8 cellular contexts compared by ENCODE assay signal in genomic region chr10:18793951-18794350, GRCh38.
A peak's percentile ranks its signal among the peaks of the same experiment; 100 is the strongest.
DNase-seq lines count a peak whose midpoint lies in the region; ATAC-seq and TF ChIP-seq lines count a peak whose summit lies in the region.

No MANE protein-coding gene starts in this region.

- H3K4me3 ChIP-seq in DOHH2 (ENCODE audit: low read length) (no peak overlapping the region), NB4 (ENCODE audit: low read depth, low read length) (no peak overlapping the region), mammary epithelial cell (replicated peaks in 1 of 3; ENCODE audit: insufficient read depth in 1 of 3, low read depth in 2 of 3, low read length in 3 of 3) (no peak overlapping the region)

- H3K4me1 Mint-ChIP-seq in nephron progenitor cell (no peaks in the 10 kb centered on the region), T-helper 17 cell (no peaks in the 10 kb centered on the region)
- no peaks in the 10 kb centered on the region for H3K4me1 Mint-ChIP-seq in stimulated activated memory B cell treated with anti-CD40 and anti-IgM and Interleukin-4, amounts not matched to agents 10 μg/mL and 1 μg/mL and 100 μg/mL, for 72 hours

- no peaks in the 10 kb centered on the region for H3K36me3 ChIP-seq in DOHH2 (ENCODE audit: control insufficient read depth, low read length)
- H3K36me3 ChIP-seq in mammary epithelial cell (ENCODE audit: insufficient read depth, low read length): no peaks in the 10 kb centered on the region

- dilution Hi-C loops in mammary epithelial cell (cut with HindIII; ENCODE audit: low sequenced_read_pairs): no loop called here

- no peak for ATAC-seq in T-helper 17 cell
- no peak for ATAC-seq in stimulated activated memory B cell treated with anti-CD40 and anti-IgM and Interleukin-4, amounts not matched to agents 10 μg/mL and 1 μg/mL and 100 μg/mL, for 72 hours
- ATAC-seq in HG03442 (IDR thresholded peaks at IDR 0.05; ENCODE audit: unreplicated experiment): no peak

- no TSS peak for BruUV-seq in mammary epithelial cell (replicated peaks; lab: Mats Ljungman, UMichigan)

- H3K27me3 Mint-ChIP-seq in nephron progenitor cell (ENCODE audit: low read depth, poor library complexity): no peaks in the 10 kb centered on the region
- H3K27me3 Mint-ChIP-seq in T-helper 17 cell: no peaks in the 10 kb centered on the region
- no peaks in the 10 kb centered on the region for H3K27me3 Mint-ChIP-seq in stimulated activated memory B cell treated with anti-CD40 and anti-IgM and Interleukin-4, amounts not matched to agents 10 μg/mL and 1 μg/mL and 100 μg/mL, for 72 hours

- DNase-seq in NB4 (ENCODE audit: low read depth) (peak; percentile 1), mammary epithelial cell (peak; percentile 14), nephron progenitor cell (no peak), T-helper 17 cell (no peak)
- no peak for DNase-seq in effector CD8-positive, alpha-beta T cell (lab: John Stamatoyannopoulos, UW)

- intact Hi-C loops in mammary epithelial cell (cut with micrococcal nuclease): loop anchor here (5.0 kb wide), 1 partner anchor 1973 kb away; no protein-coding TSS in a partner anchor

- TF ChIP-seq CTCF in DOHH2 (IDR thresholded peaks at IDR 0.05; ENCODE audit: low read depth, low read length, poor library complexity, severe bottlenecking) (peak; percentile 17), NB4 (IDR thresholded peaks at IDR 0.05; ENCODE audit: low read depth, low read length) (no peak), mammary epithelial cell (conservative IDR thresholded peaks at IDR 0.05 in 1 of 2, IDR thresholded peaks at IDR 0.05 in 1 of 2; ENCODE audit: extremely low read depth in 1 of 2, insufficient read depth in 1 of 2, low read depth in 1 of 2, low read length in 2 of 2) (peak; percentile 12 to 49), nephron progenitor cell (IDR thresholded peaks at IDR 0.05) (peak; percentile 33)

- no peak overlapping the region for H3K4me3 Mint-ChIP-seq in nephron progenitor cell
- no peak overlapping the region for H3K4me3 Mint-ChIP-seq in T-helper 17 cell
- no peak overlapping the region for H3K4me3 Mint-ChIP-seq in stimulated activated memory B cell treated with anti-CD40 and anti-IgM and Interleukin-4, amounts not matched to agents 10 μg/mL and 1 μg/mL and 100 μg/mL, for 72 hours

- H3K9me2 ChIP-seq in DOHH2 (replicated peaks; ENCODE audit: control insufficient read depth, low read length): no peaks in the 10 kb centered on the region

- H3K36me3 Mint-ChIP-seq in nephron progenitor cell (ENCODE audit: low read depth): peaks cover 5% of the 10 kb centered on the region
- no peaks in the 10 kb centered on the region for H3K36me3 Mint-ChIP-seq in T-helper 17 cell (ENCODE audit: low read depth)
- no peaks in the 10 kb centered on the region for H3K36me3 Mint-ChIP-seq in stimulated activated memory B cell treated with anti-CD40 and anti-IgM and Interleukin-4, amounts not matched to agents 10 μg/mL and 1 μg/mL and 100 μg/mL, for 72 hours

- no peak overlapping the region for H3K9ac ChIP-seq in mammary epithelial cell (ENCODE audit: insufficient read depth, low read length)

- in situ Hi-C loops in mammary epithelial cell (cut with MboI; ENCODE audit: low sequenced_read_pairs in 2 of 2): no loop called here

- H4K20me1 ChIP-seq in DOHH2 (ENCODE audit: control insufficient read depth, insufficient read depth, low read depth, low read length) (no peaks in the 10 kb centered on the region), mammary epithelial cell (ENCODE audit: insufficient read depth, low read length) (no peaks in the 10 kb centered on the region)

- no peak for TF ChIP-seq POLR2A in NB4 (IDR thresholded peaks at IDR 0.05; ENCODE audit: extremely low read depth, insufficient read length)

- peaks cover 30% of the 10 kb centered on the region for H3K9me3 Mint-ChIP-seq in nephron progenitor cell
- H3K9me3 Mint-ChIP-seq in stimulated activated memory B cell treated with anti-CD40 and anti-IgM and Interleukin-4, amounts not matched to agents 10 μg/mL and 1 μg/mL and 100 μg/mL, for 72 hours: peaks cover 13% of the 10 kb centered on the region

- no peaks in the 10 kb centered on the region for H3F3A ChIP-seq in DOHH2 (ENCODE audit: control insufficient read depth, insufficient read depth)

- H3K27ac ChIP-seq in DOHH2 (ENCODE audit: low read depth, low read length) (no peak overlapping the region), mammary epithelial cell (ENCODE audit: insufficient read depth, low read depth, low read length) (no peak overlapping the region)

- 18% methylated on average over 3 of the region's 3 CpGs for WGBS in mammary epithelial cell (ENCODE audit: low coverage, missing lambda C conversion rate)

- no peaks in the 10 kb centered on the region for H3K79me2 ChIP-seq in DOHH2 (ENCODE audit: control insufficient read depth, low read length)
- H3K79me2 ChIP-seq in mammary epithelial cell (ENCODE audit: insufficient read depth, low read length): no peaks in the 10 kb centered on the region

- no peaks in the 10 kb centered on the region for H3K4me1 ChIP-seq in DOHH2 (ENCODE audit: control insufficient read depth, low read length)
- no peaks in the 10 kb centered on the region for H3K4me1 ChIP-seq in mammary epithelial cell (ENCODE audit: insufficient read depth, low read length)

- H3K27ac Mint-ChIP-seq in nephron progenitor cell (no peak overlapping the region), T-helper 17 cell (no peak overlapping the region)
- no peak overlapping the region for H3K27ac Mint-ChIP-seq in stimulated activated memory B cell treated with anti-CD40 and anti-IgM and Interleukin-4, amounts not matched to agents 10 μg/mL and 1 μg/mL and 100 μg/mL, for 72 hours

- H3K27me3 ChIP-seq in DOHH2 (ENCODE audit: control insufficient read depth, low read length) (no peaks in the 10 kb centered on the region), mammary epithelial cell (ENCODE audit: insufficient read depth, low read length) (no peaks in the 10 kb centered on the region)

- H2AFZ ChIP-seq in mammary epithelial cell (ENCODE audit: low read depth, low read length): no peak overlapping the region

- CTCF ChIA-PET in mammary epithelial cell (lab: Charles Lee; ENCODE audit: low non-redundant PET): no interaction called here

- no peak overlapping the region for H3K4me2 ChIP-seq in DOHH2 (ENCODE audit: low read length)
- no peak overlapping the region for H3K4me2 ChIP-seq in mammary epithelial cell (ENCODE audit: insufficient read depth, low read depth, low read length)

- no peaks in the 10 kb centered on the region for H3K9me3 ChIP-seq in DOHH2 (ENCODE audit: control insufficient read depth, insufficient read depth, low read length)
- H3K9me3 ChIP-seq in mammary epithelial cell (replicated peaks; ENCODE audit: insufficient read depth, low read length): peaks cover 6% of the 10 kb centered on the region
- H3K9me3 ChIP-seq in T-helper 17 cell (ENCODE audit: control insufficient read depth, low read length, poor library complexity, severe bottlenecking): no peaks in the 10 kb centered on the region

Comparison
In these comparisons a context has a peak if more than half of its experiments do, and no peak if none do; other contexts are left out.
1. DNase-seq: peak in NB4 (single experiment) and mammary epithelial cell (single experiment); none in nephron progenitor cell (single experiment), T-helper 17 cell (0 of 3) and effector CD8-positive, alpha-beta T cell (single experiment).